ENCODE assay signal across 1 cellular context in genomic region chr6:149484733-149485700, GRCh38.
TF ChIP-seq lines count a peak whose summit lies in the region.

Gene ZC3H12D, minus strand, starts transcription at chr6:149485014. Its CDS starts 10,471 bp downstream, at chr6:149474543.

TF ChIP-seq in HepG2, 621 proteins besides CTCF, POLR2A, EP300 and RAD21 (continued from another document and continues in another):
- peak; percentile 50 for TF ChIP-seq ZNF160 (CRISPR knock-in tag; IDR thresholded peaks at IDR 0.05)
- TF ChIP-seq SRSF9 (IDR thresholded peaks at IDR 0.05; ENCODE audit: borderline replicate concordance, insufficient read depth, low read depth, low read length, poor library complexity, severe bottlenecking): no peak
- no peak for TF ChIP-seq MTF1 (CRISPR knock-in tag; IDR thresholded peaks at IDR 0.05)
- peak; percentile 97 for TF ChIP-seq FOSL2 (CRISPR knock-in tag; IDR thresholded peaks at IDR 0.05)
- TF ChIP-seq PRPF4 (IDR thresholded peaks at IDR 0.05; ENCODE audit: low read depth, low read length, poor library complexity, severe bottlenecking): no peak
- no peak for TF ChIP-seq ZBTB14 (CRISPR knock-in tag; IDR thresholded peaks at IDR 0.05)
- TF ChIP-seq HOXA3 (CRISPR knock-in tag; IDR thresholded peaks at IDR 0.05): peak; percentile 79; the same call in 1 of the 2 replicates
- peak in 1 of 2 experiments; percentile 11; a peak in 1 of 4 replicates for TF ChIP-seq REST (IDR thresholded peaks at IDR 0.05; ENCODE audit: borderline replicate concordance in 1 of 2, low read depth in 1 of 2, low read length in 2 of 2)
- no peak for TF ChIP-seq ZBTB21 (CRISPR knock-in tag; IDR thresholded peaks at IDR 0.05)
- TF ChIP-seq ZNF574 (CRISPR knock-in tag; IDR thresholded peaks at IDR 0.05): peak; percentile 61; the same call in 1 of the 2 replicates
- TF ChIP-seq ZBTB20 (CRISPR knock-in tag; IDR thresholded peaks at IDR 0.05; ENCODE audit: borderline replicate concordance, low read depth): peak; percentile 73; the same call in 1 of the 2 replicates
- peak; percentile 56; the same call in 1 of the 2 replicates for TF ChIP-seq TFAP4 (IDR thresholded peaks at IDR 0.05; ENCODE audit: borderline replicate concordance, low read depth)
- peak; percentile 36; the same call in 1 of the 2 replicates for TF ChIP-seq SOX13 (IDR thresholded peaks at IDR 0.05)
- peak in 1 of 2 experiments; percentile 59; a peak in 2 of 4 replicates for TF ChIP-seq SOX13 (CRISPR knock-in tag; conservative IDR thresholded peaks at IDR 0.05 in 1 of 2, IDR thresholded peaks at IDR 0.05 in 1 of 2)
- TF ChIP-seq HNF4A (CRISPR knock-in tag; IDR thresholded peaks at IDR 0.05): peak; percentile 74
- peak; percentile 18; the same call in 1 of the 2 replicates for TF ChIP-seq HMG20A (CRISPR knock-in tag; IDR thresholded peaks at IDR 0.05; ENCODE audit: borderline replicate concordance)
- TF ChIP-seq NONO (IDR thresholded peaks at IDR 0.05): no peak
- TF ChIP-seq NONO (CRISPR knock-in tag; conservative IDR thresholded peaks at IDR 0.05): no peak
- no peak for TF ChIP-seq HOXA5 (CRISPR knock-in tag; IDR thresholded peaks at IDR 0.05)
- peak; percentile 72 for TF ChIP-seq POLR2AphosphoS5 (IDR thresholded peaks at IDR 0.05; ENCODE audit: low read depth, low read length)
- TF ChIP-seq NR2F6 (IDR thresholded peaks at IDR 0.05): no peak
- TF ChIP-seq NR2F6 (CRISPR knock-in tag; IDR thresholded peaks at IDR 0.05): peak; percentile 55; the same call in 1 of the 2 replicates
- TF ChIP-seq ZNF292 (CRISPR knock-in tag; IDR thresholded peaks at IDR 0.05; ENCODE audit: borderline replicate concordance, low read depth): peak; percentile 95
- no peak for TF ChIP-seq CREB3 (CRISPR knock-in tag; IDR thresholded peaks at IDR 0.05)
- no peak; the same call in 1 of the 2 replicates for TF ChIP-seq ZNF772 (CRISPR knock-in tag; IDR thresholded peaks at IDR 0.05)
- no peak for TF ChIP-seq ZNF275 (CRISPR knock-in tag; IDR thresholded peaks at IDR 0.05; ENCODE audit: borderline replicate concordance)
- TF ChIP-seq NCOA1 (CRISPR knock-in tag; IDR thresholded peaks at IDR 0.05): peak; percentile 70; the same call in 1 of the 2 replicates
- TF ChIP-seq ZNF546 (CRISPR knock-in tag; conservative IDR thresholded peaks at IDR 0.05): peak; percentile 41; the same call in 1 of the 2 replicates
- peak; percentile 88 for TF ChIP-seq ATF3 (CRISPR knock-in tag; IDR thresholded peaks at IDR 0.05)
- TF ChIP-seq ZNF660 (CRISPR knock-in tag; IDR thresholded peaks at IDR 0.05; ENCODE audit: borderline replicate concordance, low read depth): no peak
- no peak for TF ChIP-seq KLF13 (CRISPR knock-in tag; IDR thresholded peaks at IDR 0.05)
- peak; percentile 85 for TF ChIP-seq MAX (IDR thresholded peaks at IDR 0.05)
- TF ChIP-seq ZNF431 (CRISPR knock-in tag; IDR thresholded peaks at IDR 0.05; ENCODE audit: borderline replicate concordance, low read depth): peak; percentile 94
- peak; percentile 85 for TF ChIP-seq IRF2 (CRISPR knock-in tag; IDR thresholded peaks at IDR 0.05)
- TF ChIP-seq KDM1A (CRISPR knock-in tag; IDR thresholded peaks at IDR 0.05): peak; percentile 50; the same call in 1 of the 2 replicates
- TF ChIP-seq MBNL3 (CRISPR knock-in tag; conservative IDR thresholded peaks at IDR 0.05): no peak
- TF ChIP-seq HDAC2 (CRISPR knock-in tag; IDR thresholded peaks at IDR 0.05): peak; percentile 64
- peak; percentile 95 for TF ChIP-seq TARDBP (CRISPR knock-in tag; IDR thresholded peaks at IDR 0.05)
- no peak for TF ChIP-seq ZFP36L1 (CRISPR knock-in tag; IDR thresholded peaks at IDR 0.05)
- TF ChIP-seq ZNF609 (CRISPR knock-in tag; IDR thresholded peaks at IDR 0.05; ENCODE audit: borderline replicate concordance): peak; percentile 10; the same call in 1 of the 2 replicates
- peak; percentile 19 for TF ChIP-seq RARA (CRISPR knock-in tag; IDR thresholded peaks at IDR 0.05)
- no peak for TF ChIP-seq ZNF773 (CRISPR knock-in tag; IDR thresholded peaks at IDR 0.05; ENCODE audit: borderline replicate concordance)
- TF ChIP-seq BCLAF1 (IDR thresholded peaks at IDR 0.05): no peak
- no peak; the same call in 1 of the 2 replicates for TF ChIP-seq MAZ (IDR thresholded peaks at IDR 0.05; ENCODE audit: borderline replicate concordance, low read depth, low read length)
- TF ChIP-seq MAZ (CRISPR knock-in tag; IDR thresholded peaks at IDR 0.05; ENCODE audit: low read depth): no peak
- no peak for TF ChIP-seq TP53 (CRISPR knock-in tag; conservative IDR thresholded peaks at IDR 0.05)
